6 cellular contexts compared by ENCODE assay signal in the genomic region with DNA sequence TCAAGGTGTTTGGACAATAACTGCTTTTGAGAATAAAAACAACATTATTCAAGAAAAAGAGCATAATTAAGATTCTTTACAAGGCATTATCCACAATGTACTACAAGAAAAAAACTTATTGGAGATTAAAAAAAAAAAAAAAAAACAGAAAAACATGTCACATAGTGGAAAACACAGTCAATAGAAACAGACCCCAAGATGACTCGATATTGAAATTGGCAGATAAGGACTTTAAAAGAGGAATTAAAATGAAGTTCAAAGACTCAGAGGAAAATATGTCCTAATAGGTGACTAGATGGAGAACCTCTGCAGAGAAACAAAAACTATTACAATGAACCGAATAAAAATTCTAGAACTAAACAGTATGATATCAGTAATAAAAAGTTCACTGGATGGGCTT.
"Had no signal": no experiment of that assay in that cellular context is flagged by ENCODE, and none has a peak within 500 bp of the region (broad histone marks: within the 10 kb centered on the region; RNA-seq: fewer than 3 reads in every experiment).

No MANE protein-coding gene starts in this region.

- DNase-seq: IMR-90, KBM-7, KG1 had no signal

- H3K27ac ChIP-seq: HL-60, KMS-11 had no signal

- H3K4me3 ChIP-seq: K562 had no signal
